ENCODE assay signal across 11 cellular contexts in genomic region chr11:102306817-102307814, GRCh38. TPM values are rescaled to one million over a fixed set of nuclear protein-coding genes. Genes with fewer than 3 reads are reported as not detected.
DNase-seq lines count a peak whose midpoint lies in the region; ATAC-seq and TF ChIP-seq lines count a peak whose summit lies in the region.
"Had no signal": no experiment of that assay in that cellular context is flagged by ENCODE, and none has a peak within 500 bp of the region (broad histone marks: within the 10 kb centered on the region; RNA-seq: fewer than 3 reads in every experiment).

No MANE protein-coding gene starts in this region.

- no peaks in the 10 kb centered on the region for H3K27me3 ChIP-seq in upper lobe of left lung
- H3K27me3 ChIP-seq: cardiac muscle cell, testis had no signal

- peaks cover 0 to 5% (median 0%) of the 10 kb centered on the region in 4 donors for H3K9me3 ChIP-seq in upper lobe of left lung
- H3K9me3 ChIP-seq: testis had no signal

- TF ChIP-seq POLR2A in upper lobe of left lung (IDR thresholded peaks at IDR 0.05), result no peak

- H3K4me1 Mint-ChIP-seq in dendritic cell treated with granulocyte-macrophage colony-stimulating factor and Interleukin-4, amounts not matched to agents 40 ng/mL and 50 ng/mL, for 4 days (ENCODE audit: low read depth), result peaks cover 33% of the 10 kb centered on the region

- H3K27me3 Mint-ChIP-seq in dendritic cell treated with granulocyte-macrophage colony-stimulating factor and Interleukin-4, amounts not matched to agents 40 ng/mL and 50 ng/mL, for 4 days, result peaks cover 3% of the 10 kb centered on the region

- TF ChIP-seq EP300 in upper lobe of left lung (IDR thresholded peaks at IDR 0.05), result no peak

- intact Hi-C loops in dendritic cell treated with granulocyte-macrophage colony-stimulating factor and Interleukin-4, amounts not matched to agents 40 ng/mL and 50 ng/mL, for 4 days (cut with micrococcal nuclease), result no loop called here

- H3K27ac Mint-ChIP-seq in dendritic cell treated with granulocyte-macrophage colony-stimulating factor and Interleukin-4, amounts not matched to agents 40 ng/mL and 50 ng/mL, for 4 days, result peak overlapping the region; percentile 11

- H3K4me3 ChIP-seq in upper lobe of left lung, result no peak overlapping the region
- H3K4me3 ChIP-seq: cardiac muscle cell, testis had no signal

- H3K4me3 Mint-ChIP-seq in dendritic cell treated with granulocyte-macrophage colony-stimulating factor and Interleukin-4, amounts not matched to agents 40 ng/mL and 50 ng/mL, for 4 days, result no peak overlapping the region

- peak; percentile 78 for DNase-seq in activated effector memory CD4-positive, alpha-beta T cell treated with anti-CD3 and anti-CD28 coated beads, Interleukin-2, amount 50 U/mL, for 16 hours
- no peak for DNase-seq in activated effector memory CD4-positive, alpha-beta T cell treated with Interleukin-2 at 50 U/mL for 16 hours
- peak; percentile 32 for DNase-seq in SKM-1 (lab: John Stamatoyannopoulos, UW; ENCODE audit: unreplicated experiment)
- no peak for DNase-seq in upper lobe of left lung
- DNase-seq in EL, result no peak
- no peak for DNase-seq in NCI-H1930 (lab: John Stamatoyannopoulos, UW)
- no peak for DNase-seq in NCI-H524 (lab: John Stamatoyannopoulos, UW)
- DNase-seq: Right ventricle myocardium superior had no signal

- peaks cover 21 to 25% (median 24%) of the 10 kb centered on the region in 4 donors for H3K4me1 ChIP-seq in upper lobe of left lung

- no peaks in the 10 kb centered on the region for H3K36me3 Mint-ChIP-seq in dendritic cell treated with granulocyte-macrophage colony-stimulating factor and Interleukin-4, amounts not matched to agents 40 ng/mL and 50 ng/mL, for 4 days (ENCODE audit: low read depth)

- H3K36me3 ChIP-seq in upper lobe of left lung, result no peaks in the 10 kb centered on the region
- H3K36me3 ChIP-seq: cardiac muscle cell had no signal

- 28 to 36% methylated on average over 9 of the region's 9 CpGs for WGBS in upper lobe of left lung, 2 donors

- peak overlapping the region; percentile 73 to 89 (median 82) for H3K27ac ChIP-seq in upper lobe of left lung
- H3K27ac ChIP-seq: cardiac muscle cell, testis had no signal

- TF ChIP-seq CTCF in upper lobe of left lung (IDR thresholded peaks at IDR 0.05), result no peak

- peak in 1 of 2 donors; percentile 40 for ATAC-seq in upper lobe of left lung (ENCODE audit: low FRiP score in 2 of 2)

- peaks cover 10% of the 10 kb centered on the region for H3K9me3 Mint-ChIP-seq in dendritic cell treated with granulocyte-macrophage colony-stimulating factor and Interleukin-4, amounts not matched to agents 40 ng/mL and 50 ng/mL, for 4 days

RNA-seq across cellular contexts. Expression of gene BIRC3, which starts 10.2 kb away (rescaled TPM):
- total RNA-seq in upper lobe of left lung, result 10 to 100 TPM in 5 of 6 donors, 1 to 10 TPM in 1; 8.8 to 39.5 (median 19.1) TPM

RNA-seq across cellular contexts. Expression of gene BIRC2, which starts 39.9 kb away (rescaled TPM):
- 10 to 100 TPM; 23.1 to 56.7 (median 37.8) TPM for total RNA-seq in upper lobe of left lung

Comparison
In these comparisons a context has a peak if more than half of its experiments do, and no peak if none do; other contexts are left out.
1. DNase-seq: peak in activated effector memory CD4-positive, alpha-beta T cell treated with anti-CD3 and anti-CD28 coated beads, Interleukin-2, amount 50 U/mL, for 16 hours (single experiment) and SKM-1 (single experiment); none in activated effector memory CD4-positive, alpha-beta T cell treated with Interleukin-2 at 50 U/mL for 16 hours (single experiment), upper lobe of left lung (0 of 2), EL (single experiment), NCI-H1930 (0 of 2) and NCI-H524 (0 of 2).